9 cellular contexts compared by ENCODE assay signal in the genomic region with DNA sequence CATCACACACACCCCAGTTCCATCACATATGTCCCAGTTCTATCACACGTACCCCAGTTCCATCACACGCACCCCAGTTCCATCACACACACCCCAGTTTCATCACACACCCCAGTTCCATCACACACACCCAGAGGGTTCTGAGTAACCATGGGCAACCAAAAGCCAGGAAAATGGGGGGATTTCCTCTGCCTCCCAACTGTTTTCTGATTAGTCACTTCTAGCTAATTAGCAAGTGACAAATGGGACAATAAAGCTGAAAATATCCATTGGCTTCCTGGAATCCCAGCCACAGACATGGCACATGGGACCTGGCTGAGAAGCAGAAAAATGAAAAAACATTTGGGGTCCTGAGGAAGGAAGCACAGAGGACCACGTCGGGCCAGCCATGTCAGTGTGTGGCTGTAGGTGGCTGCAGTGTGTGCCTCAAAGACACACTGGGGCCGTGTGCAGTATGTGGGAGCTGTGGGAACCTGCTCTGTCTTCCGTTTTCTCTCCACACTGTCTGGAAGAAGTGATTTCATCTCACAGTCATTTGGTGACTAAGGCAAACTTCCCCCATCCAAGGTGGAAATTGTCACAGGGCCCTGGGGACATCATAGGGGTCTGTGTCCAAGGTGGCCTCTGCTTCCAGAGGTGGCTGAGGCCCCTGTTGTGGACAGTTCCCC.
A peak's percentile ranks its signal among the peaks of the same experiment; 100 is the strongest.
DNase-seq lines count a peak whose midpoint lies in the region; ATAC-seq and TF ChIP-seq lines count a peak whose summit lies in the region.
"Had no signal": no experiment of that assay in that cellular context is flagged by ENCODE, and none has a peak within 500 bp of the region (broad histone marks: within the 10 kb centered on the region; RNA-seq: fewer than 3 reads in every experiment).

No MANE protein-coding gene starts in this region.

- DNase-seq in left ventricle myocardium inferior, result no peak
- DNase-seq in Right ventricle myocardium inferior (ENCODE audit: missing footprints), result no peak
- DNase-seq in T-helper 2 cell treated with Interferon-gamma antibody and Interleukin-4, amounts not matched to agents 5 μg/mL and 100 μg/mL, for 36 hours (ENCODE audit: low spot score), result peak; percentile 16
- peak; percentile 50 for DNase-seq in fibroblast of villous mesenchyme (ENCODE audit: low read depth)
- no peak for DNase-seq in NCI-H345 treated with DMSO at 0.1 percent for 48 hours (lab: John Stamatoyannopoulos, UW; ENCODE audit: unreplicated experiment)
- no peak for DNase-seq in effector CD4-positive, alpha-beta T cell
- no peak for DNase-seq in NCI-H2196 treated with DMSO at 0.1 percent for 48 hours (lab: John Stamatoyannopoulos, UW; ENCODE audit: unreplicated experiment)
- DNase-seq: DND-41 had no signal

- H3K36me3 ChIP-seq in left ventricle myocardium inferior, result no peaks in the 10 kb centered on the region
- H3K36me3 ChIP-seq in subcutaneous abdominal adipose tissue (ENCODE audit: control insufficient read depth in 5 of 5, insufficient read depth in 5 of 5, low read length in 5 of 5), result peaks cover 0 to 2% (median 0%) of the 10 kb centered on the region in 5 donors

- H3K27me3 ChIP-seq in left ventricle myocardium inferior (ENCODE audit: low read depth) (no peaks in the 10 kb centered on the region), subcutaneous abdominal adipose tissue (ENCODE audit: control insufficient read depth in 5 of 5, insufficient read depth in 4 of 5, low read length in 5 of 5) (no peaks in the 10 kb centered on the region)

- H3K4me1 ChIP-seq in left ventricle myocardium inferior, result peaks cover 68% of the 10 kb centered on the region
- peaks cover 5 to 82% (median 34%) of the 10 kb centered on the region in 5 donors for H3K4me1 ChIP-seq in subcutaneous abdominal adipose tissue (ENCODE audit: control insufficient read depth in 5 of 5, insufficient read depth in 5 of 5, low read length in 5 of 5)

- no peaks in the 10 kb centered on the region for H3K9me3 Mint-ChIP-seq in T-helper 2 cell treated with Interferon-gamma antibody and Interleukin-4, amounts not matched to agents 5 μg/mL and 100 μg/mL, for 36 hours

- H3K27me3 Mint-ChIP-seq in T-helper 2 cell treated with Interferon-gamma antibody and Interleukin-4, amounts not matched to agents 5 μg/mL and 100 μg/mL, for 36 hours (ENCODE audit: low read depth), result no peaks in the 10 kb centered on the region

- peaks cover 2% of the 10 kb centered on the region for H3K36me3 Mint-ChIP-seq in T-helper 2 cell treated with Interferon-gamma antibody and Interleukin-4, amounts not matched to agents 5 μg/mL and 100 μg/mL, for 36 hours (ENCODE audit: low read depth)

- no peaks in the 10 kb centered on the region for H3K9me3 ChIP-seq in left ventricle myocardium inferior (replicated peaks)
- H3K9me3 ChIP-seq in subcutaneous abdominal adipose tissue (ENCODE audit: control insufficient read depth in 5 of 5, low read length in 5 of 5), result no peaks in the 10 kb centered on the region

- TF ChIP-seq CTCF in left ventricle myocardium inferior (IDR thresholded peaks at IDR 0.05; ENCODE audit: borderline replicate concordance), result no peak
- no peak for TF ChIP-seq CTCF in fibroblast of villous mesenchyme (IDR thresholded peaks at IDR 0.05; ENCODE audit: insufficient read depth, low read depth, low read length)

- H3K4me1 Mint-ChIP-seq in T-helper 2 cell treated with Interferon-gamma antibody and Interleukin-4, amounts not matched to agents 5 μg/mL and 100 μg/mL, for 36 hours (ENCODE audit: low read depth), result peaks cover 24% of the 10 kb centered on the region

- intact Hi-C loops in left ventricle myocardium inferior (cut with micrococcal nuclease), result no loop called here
- intact Hi-C loops in Right ventricle myocardium inferior (cut with DNase I), result no loop called here

- no peak overlapping the region for H3K9ac ChIP-seq in subcutaneous abdominal adipose tissue (ENCODE audit: low read length in 5 of 5)

- H3K27ac ChIP-seq in left ventricle myocardium inferior (replicated peaks) (peak overlapping the region; percentile 17), subcutaneous abdominal adipose tissue (ENCODE audit: low read depth, low read length) (peak overlapping the region; percentile 76)

- H3K4me3 Mint-ChIP-seq in T-helper 2 cell treated with Interferon-gamma antibody and Interleukin-4, amounts not matched to agents 5 μg/mL and 100 μg/mL, for 36 hours, result no peak overlapping the region

- no peak overlapping the region for H3K27ac Mint-ChIP-seq in T-helper 2 cell treated with Interferon-gamma antibody and Interleukin-4, amounts not matched to agents 5 μg/mL and 100 μg/mL, for 36 hours

- no peak for ATAC-seq in Right ventricle myocardium inferior

- H3K4me3 ChIP-seq in left ventricle myocardium inferior (no peak overlapping the region), fibroblast of villous mesenchyme (ENCODE audit: low read depth, low read length) (no peak overlapping the region), subcutaneous abdominal adipose tissue (ENCODE audit: low read depth in 1 of 5, low read length in 5 of 5) (no peak overlapping the region)

Comparison
In these comparisons a context has a peak if more than half of its experiments do, and no peak if none do; other contexts are left out.
1. DNase-seq: peak in T-helper 2 cell treated with Interferon-gamma antibody and Interleukin-4, amounts not matched to agents 5 μg/mL and 100 μg/mL, for 36 hours (single experiment) and fibroblast of villous mesenchyme (single experiment); none in left ventricle myocardium inferior (single experiment), Right ventricle myocardium inferior (single experiment), NCI-H345 treated with DMSO at 0.1 percent for 48 hours (single experiment), effector CD4-positive, alpha-beta T cell (single experiment) and NCI-H2196 treated with DMSO at 0.1 percent for 48 hours (single experiment).